In the genomic region with DNA sequence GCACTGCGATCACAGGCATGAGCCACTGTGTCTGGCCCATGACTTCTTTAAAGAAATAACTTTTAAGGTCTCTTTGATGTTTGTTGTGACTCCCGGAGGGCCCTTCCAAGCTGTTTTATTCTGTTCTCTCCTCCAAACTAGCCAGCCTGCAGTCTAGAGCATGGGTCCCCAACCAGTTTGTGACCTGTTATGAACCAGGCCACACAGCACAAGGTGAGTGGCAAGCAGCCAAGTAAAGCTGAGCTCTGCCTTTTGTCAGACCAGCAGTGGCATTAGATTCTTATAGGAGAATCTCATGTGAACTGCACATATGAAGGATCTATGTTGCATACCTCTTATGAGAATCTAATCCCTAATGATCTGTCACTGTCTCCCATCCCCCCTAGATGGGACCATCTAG, we compare ENCODE assay signal across 27 cellular contexts.
"Had no signal": no experiment of that assay in that cellular context is flagged by ENCODE, and none has a peak within 500 bp of the region (broad histone marks: within the 10 kb centered on the region; RNA-seq: fewer than 3 reads in every experiment).

No MANE protein-coding gene starts in this region.

- H2AFZ ChIP-seq: PC-9 had no signal

- ATAC-seq: HepG2, Right ventricle myocardium inferior had no signal

- H3K9me3 ChIP-seq: Peyer's patch, SJSA1 had no signal

- H3K27ac ChIP-seq: PC-9, Peyer's patch, SJSA1, SK-N-MC had no signal

- H3K4me1 ChIP-seq: Peyer's patch, SJSA1 had no signal

- H3K27me3 ChIP-seq: MG63, Peyer's patch, SJSA1 had no signal

- H3K4me3 ChIP-seq: MG63, PC-9, Peyer's patch, SJSA1, SK-N-MC had no signal

- H3K36me3 ChIP-seq: MG63, Peyer's patch, SJSA1 had no signal

- DNase-seq: IMR-90; Karpas-422; KG1; MG63; NCI-H1092; NCI-H1105 treated with DMSO at 0.1 percent for 48 hours; NCI-H1417 treated with DMSO at 0.1 percent for 48 hours; NCI-H146; NCI-H1694 treated with DMSO at 0.1 percent for 48 hours; NCI-H1930; NCI-H2081; NCI-H2107; NCI-H2171 treated with DMSO at 0.1 percent for 48 hours; NCI-H345; NCI-H446 treated with DMSO at 0.1 percent for 48 hours; NCI-H510A treated with DMSO at 0.1 percent for 48 hours; NCI-H526; NCI-H748 treated with DMSO at 0.1 percent for 48 hours; NK-92 treated with Interleukin-12 subunit alpha and Interleukin-12 subunit beta, amount 100 ng/mL, for 24 hours; OCI-M1; PC-9; Peyer's patch; SIG-M5 had no signal

- H3K4me2 ChIP-seq: PC-9 had no signal
